1 cellular context compared by ENCODE assay signal in the genomic region with DNA sequence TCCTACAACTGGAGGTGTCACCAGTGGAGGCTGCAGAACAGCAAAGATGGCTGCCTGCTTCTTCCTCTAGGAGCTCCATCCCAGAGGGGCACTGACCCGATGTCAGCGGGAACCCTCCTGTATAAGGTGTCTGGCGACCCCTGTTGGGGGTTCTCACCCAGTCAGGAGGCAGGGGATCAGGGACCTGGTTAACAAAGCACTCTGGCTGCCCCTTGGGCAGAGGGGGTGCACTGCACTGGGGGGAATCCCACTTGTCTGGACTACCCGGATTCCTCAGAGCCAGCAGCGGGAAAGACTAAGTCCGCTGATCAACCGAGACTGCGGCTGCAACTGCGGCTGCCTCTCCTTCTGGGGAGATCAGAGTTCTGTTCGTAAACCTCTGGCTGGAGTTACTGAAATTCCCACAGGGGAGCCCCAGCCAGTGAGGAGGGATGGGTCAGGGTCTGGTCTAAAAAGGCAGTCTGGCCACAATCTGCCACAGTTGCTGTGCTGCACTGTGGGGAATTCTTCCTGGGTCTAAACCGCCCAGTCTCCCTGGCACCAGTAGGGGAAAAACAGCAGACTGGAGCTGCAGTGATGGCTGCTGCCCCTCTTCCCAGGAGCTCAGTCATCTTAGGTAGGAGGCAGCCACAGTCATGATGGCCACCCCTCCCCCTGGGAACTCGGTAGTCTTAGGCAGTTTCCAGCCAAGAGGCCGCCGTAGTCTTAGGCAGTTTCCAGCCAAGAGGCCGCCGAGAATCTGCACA.
TF ChIP-seq lines count a peak whose summit lies in the region.

No MANE protein-coding gene starts in this region.

TF ChIP-seq in H1, 55 proteins besides CTCF, POLR2A, EP300 and RAD21:
- TF ChIP-seq CBX5 (IDR thresholded peaks at IDR 0.05; ENCODE audit: low read depth, low read length) (no peak), YY1 (IDR thresholded peaks at IDR 0.05; ENCODE audit: low read depth, low read length) (peak; percentile 24; the same call in 1 of the 2 replicates), POLR2AphosphoS5 (IDR thresholded peaks at IDR 0.05; ENCODE audit: low read depth, low read length) (no peak)
